In genomic region chr15:23753248-23753647, GRCh38 we compare ENCODE assay signal across 29 cellular contexts.
"Had no signal": no experiment of that assay in that cellular context is flagged by ENCODE, and none has a peak within 500 bp of the region (broad histone marks: within the 10 kb centered on the region; RNA-seq: fewer than 3 reads in every experiment).

No MANE protein-coding gene starts in this region.

- H3K36me3 ChIP-seq: colonic mucosa, esophagus muscularis mucosa, esophagus squamous epithelium, gastrocnemius medialis, gastroesophageal sphincter, heart left ventricle, heart right ventricle had no signal

- H3K4me1 Mint-ChIP-seq: endodermal cell had no signal

- H3K4me1 ChIP-seq: colonic mucosa, esophagus muscularis mucosa, esophagus squamous epithelium, foreskin keratinocyte, gastrocnemius medialis, gastroesophageal sphincter, heart left ventricle, heart right ventricle had no signal

- FAIRE-seq: colon, endometrium, endothelial cell of umbilical vein, frontal cortex had no signal

- H3K27me3 Mint-ChIP-seq: dendritic cell treated with granulocyte-macrophage colony-stimulating factor and Interleukin-4, amounts not matched to agents 40 ng/mL and 50 ng/mL, for 4 days; effector memory CD8-positive, alpha-beta T cell had no signal

- H3K4me3 ChIP-seq: colonic mucosa, coronary artery, dorsolateral prefrontal cortex, esophagus muscularis mucosa, esophagus squamous epithelium, gastrocnemius medialis, gastroesophageal sphincter, heart left ventricle, heart right ventricle had no signal

- H3K27ac Mint-ChIP-seq: dendritic cell treated with granulocyte-macrophage colony-stimulating factor and Interleukin-4, amounts not matched to agents 40 ng/mL and 50 ng/mL, for 4 days; effector memory CD8-positive, alpha-beta T cell; endodermal cell had no signal

- DNase-seq: colonic mucosa; cortex of kidney; dermis blood vessel endothelial cell; dorsolateral prefrontal cortex; effector CD4-positive, alpha-beta T cell; effector CD8-positive, alpha-beta T cell; effector memory CD4-positive, alpha-beta T cell; effector memory CD8-positive, alpha-beta T cell; endodermal cell; erythroblast; esophagus squamous epithelium; foreskin fibroblast; foreskin keratinocyte; foreskin melanocyte; gastrocnemius medialis; glutamatergic neuron; head of caudate nucleus; heart left ventricle; heart right ventricle had no signal

- H3K27ac ChIP-seq: colonic mucosa, coronary artery, dorsolateral prefrontal cortex, epithelial cell of prostate, esophagus muscularis mucosa, esophagus squamous epithelium, foreskin keratinocyte, gastrocnemius medialis, gastroesophageal sphincter, heart left ventricle, heart right ventricle had no signal

- H3K27me3 ChIP-seq: colonic mucosa, esophagus muscularis mucosa, esophagus squamous epithelium, foreskin keratinocyte, gastrocnemius medialis, gastroesophageal sphincter, heart left ventricle, heart right ventricle had no signal

- ATAC-seq: effector memory CD8-positive, alpha-beta T cell; esophagus mucosa; foreskin keratinocyte; gastrocnemius medialis; gastroesophageal sphincter; heart left ventricle; heart right ventricle had no signal

- H3K4me3 Mint-ChIP-seq: dendritic cell treated with granulocyte-macrophage colony-stimulating factor and Interleukin-4, amounts not matched to agents 40 ng/mL and 50 ng/mL, for 4 days; effector memory CD8-positive, alpha-beta T cell; endodermal cell had no signal

- H3K9me3 ChIP-seq: colonic mucosa, gastrocnemius medialis, gastroesophageal sphincter had no signal
